ENCODE assay signal across 26 cellular contexts in the genomic region with DNA sequence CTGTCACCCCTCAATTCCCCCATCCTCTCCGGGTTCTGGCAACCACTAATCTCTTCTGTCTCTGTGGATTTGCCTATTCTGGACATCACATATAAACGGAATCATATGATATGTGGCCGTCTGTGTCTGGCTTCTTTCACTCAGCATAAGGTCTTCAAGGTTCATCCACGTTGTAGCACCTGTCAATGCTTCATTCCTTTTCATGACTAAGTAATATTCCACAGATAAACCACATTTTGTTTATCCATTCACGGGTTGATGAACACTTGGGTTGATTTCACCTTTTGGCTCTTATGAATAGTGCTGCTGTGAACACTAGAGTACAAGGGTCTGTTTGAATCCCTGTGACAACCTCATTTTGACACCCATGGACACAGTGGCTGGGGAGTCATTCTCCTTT. TPM values are rescaled to one million over a fixed set of nuclear protein-coding genes. Genes with fewer than 3 reads are reported as not detected.
DNase-seq lines count a peak whose midpoint lies in the region; ATAC-seq, FAIRE-seq and TF ChIP-seq lines count a peak whose summit lies in the region.
"Had no signal": no experiment of that assay in that cellular context is flagged by ENCODE, and none has a peak within 500 bp of the region (broad histone marks: within the 10 kb centered on the region; RNA-seq: fewer than 3 reads in every experiment).

No MANE protein-coding gene starts in this region.

- TF ChIP-seq RAD21 in H1 (IDR thresholded peaks at IDR 0.05 in 1 of 2, conservative IDR thresholded peaks at IDR 0.05 in 1 of 2; ENCODE audit: low read depth in 2 of 2, low read length in 2 of 2) = no peak

- H3K79me2 ChIP-seq in MM.1S (ENCODE audit: low read length) (no peaks in the 10 kb centered on the region), H1 (ENCODE audit: control insufficient read depth in 1 of 2, insufficient read depth in 2 of 2, low read length in 2 of 2) (no peaks in the 10 kb centered on the region), osteoblast (ENCODE audit: insufficient read depth, low read length) (no peaks in the 10 kb centered on the region)

- no peak for FAIRE-seq in H1 (lab: Jason Lieb, UNC)
- FAIRE-seq: A204.1, GM12878, GM12892, GM18507 had no signal

- H4K8ac ChIP-seq in H1 (ENCODE audit: extremely low read depth, insufficient read depth, low read length) = no peak overlapping the region

- no peaks in the 10 kb centered on the region for H3K27me3 ChIP-seq in MM.1S (replicated peaks; ENCODE audit: insufficient read depth, low read length)
- H3K27me3 ChIP-seq in H1 (replicated peaks in 1 of 4; ENCODE audit: control insufficient read depth in 3 of 4, extremely low read depth in 1 of 4, insufficient read depth in 3 of 4, low read length in 3 of 4) = peaks cover 0 to 3% (median 0%) of the 10 kb centered on the region in 4 experiments; a peak in 1 of 7 replicates
- no peaks in the 10 kb centered on the region for H3K27me3 ChIP-seq in heart left ventricle
- H3K27me3 ChIP-seq in osteoblast (ENCODE audit: insufficient read depth, low read length) = peaks cover 2% of the 10 kb centered on the region
- H3K27me3 ChIP-seq: BE2C, BLaER1 had no signal

- TF ChIP-seq CTCF in HEK293 (tag by site-specific recombination; IDR thresholded peaks at IDR 0.05) (no peak), MM.1S (IDR thresholded peaks at IDR 0.05; ENCODE audit: low read length) (no peak), H1 (IDR thresholded peaks at IDR 0.05; ENCODE audit: control extremely low read depth in 1 of 3, insufficient read depth in 1 of 3, low read depth in 1 of 3, low read length in 3 of 3) (no peak), heart left ventricle (IDR thresholded peaks at IDR 0.05) (no peak), osteoblast (IDR thresholded peaks at IDR 0.05; ENCODE audit: extremely low read depth, low read depth, low read length) (no peak)

- H3K14ac ChIP-seq in H1 (ENCODE audit: insufficient read length) = no peak overlapping the region

- no peak overlapping the region for H3K56ac ChIP-seq in H1 (replicated peaks; ENCODE audit: insufficient read length, low read depth, low read length)

- H3K23ac ChIP-seq in H1 (ENCODE audit: insufficient read length) = no peak overlapping the region

- no peaks in the 10 kb centered on the region for H3K9me2 ChIP-seq in MM.1S (replicated peaks; ENCODE audit: insufficient read depth, low read length)

- TF ChIP-seq EP300 in H1 (IDR thresholded peaks at IDR 0.05; ENCODE audit: borderline replicate concordance in 1 of 2, low read depth in 2 of 2, low read length in 2 of 2) = no peak

- no peak overlapping the region for H3K4ac ChIP-seq in H1 (replicated peaks; ENCODE audit: insufficient read length, low read depth, low read length)

- peak overlapping the region; percentile 17; the same call in 1 of the 2 replicates for H2BK12ac ChIP-seq in H1 (ENCODE audit: low read depth, low read length)

- no peak overlapping the region for H3K27ac ChIP-seq in HEK293 (ENCODE audit: extremely low read depth, low read depth, low read length)
- peak overlapping the region; percentile 21; the same call in 1 of the 2 replicates for H3K27ac ChIP-seq in MM.1S (ENCODE audit: low read length)
- H3K27ac ChIP-seq in H1 (ENCODE audit: low read depth, low read length) = no peak overlapping the region
- H3K27ac ChIP-seq in heart left ventricle = no peak overlapping the region
- no peak overlapping the region for H3K27ac ChIP-seq in osteoblast (ENCODE audit: low read depth, low read length)
- H3K27ac ChIP-seq: BLaER1 had no signal

- H2BK120ac ChIP-seq in H1 (replicated peaks; ENCODE audit: low read depth, low read length) = no peak overlapping the region

- H4K20me1 ChIP-seq in MM.1S (ENCODE audit: insufficient read depth, low read length) (no peaks in the 10 kb centered on the region), H1 (replicated peaks in 1 of 2; ENCODE audit: control insufficient read depth in 1 of 2, insufficient read depth in 2 of 2, low read length in 2 of 2) (no peaks in the 10 kb centered on the region), osteoblast (ENCODE audit: insufficient read depth, low read length) (no peaks in the 10 kb centered on the region)
- H4K20me1 ChIP-seq: BLaER1 had no signal

- CTCF ChIA-PET in HEK293 (lab: Yijun Ruan, JAX) (interaction anchor here (0.8 to 1.0 kb wide), 2 partner anchors 9 to 84 kb away, joined by 3 to 4 read pairs; no protein-coding TSS in a partner anchor), H1 (lab: Charles Lee; ENCODE audit: partially characterized antibody) (interaction anchor here (1.2 to 2.7 kb wide), 4 partner anchors 9 to 247 kb away, joined by 3 to 14 read pairs (median 8); partner anchors contain the start of gene TESC)

- 0 out of 2 replicates have a peak overlapping the region, but pooled peaks have one; percentile 50 for H2BK15ac ChIP-seq in H1 (ENCODE audit: low read length)

- no peak overlapping the region for H2BK20ac ChIP-seq in H1 (ENCODE audit: low read length)

- no peak overlapping the region for H3K4me2 ChIP-seq in MM.1S (ENCODE audit: low read depth, low read length)
- no peak overlapping the region for H3K4me2 ChIP-seq in H1 (ENCODE audit: insufficient read depth in 1 of 2, low read depth in 2 of 2, low read length in 2 of 2)
- no peak overlapping the region for H3K4me2 ChIP-seq in osteoblast (ENCODE audit: insufficient read depth, low read length)
- H3K4me2 ChIP-seq: BLaER1 had no signal

- H2AK5ac ChIP-seq in H1 (ENCODE audit: low read depth, low read length) = no peak overlapping the region

- TF ChIP-seq POLR2A in H1 (IDR thresholded peaks at IDR 0.05; ENCODE audit: control extremely low read depth in 1 of 2, low read depth in 2 of 2, low read length in 2 of 2) (no peak), heart left ventricle (IDR thresholded peaks at IDR 0.05) (no peak)

- intact Hi-C loops in heart left ventricle (cut with DNase I) = loop anchor here in 3 of 10 donors (10.0 kb wide), 2 partner anchors 85 to 405 kb away; no protein-coding TSS in a partner anchor

- WGBS in H1 (ENCODE audit: extremely low coverage in 1 of 2, insufficient coverage in 1 of 2, insufficient read length in 1 of 2, insufficient replicate concordance in 2 of 2, low coverage in 1 of 2, low lambda C conversion rate in 2 of 2, missing lambda C conversion rate in 1 of 2), 2 experiments = 92% methylated on average over 5 of the region's 5 CpGs; no CpG with 5 or more reads in 1 of the 2 experiments
- WGBS in heart left ventricle, 4 donors = 81 to 83% (median 82%) methylated on average over 5 of the region's 5 CpGs

- no peak for ATAC-seq in heart left ventricle
- ATAC-seq: GM12878 had no signal

- H3K36me3 ChIP-seq in HEK293 (ENCODE audit: control insufficient read depth in 2 of 2, insufficient read depth in 1 of 2, low read length in 2 of 2) (no peaks in the 10 kb centered on the region), MM.1S (replicated peaks; ENCODE audit: insufficient read depth, low read length) (no peaks in the 10 kb centered on the region), H1 (ENCODE audit: control insufficient read depth in 2 of 4, insufficient read depth in 4 of 4, low read length in 3 of 4) (no peaks in the 10 kb centered on the region), heart left ventricle (no peaks in the 10 kb centered on the region), osteoblast (ENCODE audit: insufficient read depth, low read length) (no peaks in the 10 kb centered on the region)
- H3K36me3 ChIP-seq: BE2C, BLaER1 had no signal

- no peak overlapping the region for H4K91ac ChIP-seq in H1 (replicated peaks; ENCODE audit: insufficient read length, low read length)

- no peak overlapping the region for H3K18ac ChIP-seq in H1 (ENCODE audit: extremely low read depth, low read length)

- H3K23me2 ChIP-seq in H1 (ENCODE audit: low read depth, low read length) = no peaks in the 10 kb centered on the region

- no peak overlapping the region for H4K5ac ChIP-seq in H1 (ENCODE audit: insufficient read length, low read depth, low read length)

- no peak overlapping the region for H3K4me3 ChIP-seq in HEK293 (ENCODE audit: low read depth, low read length)
- H3K4me3 ChIP-seq in MM.1S (ENCODE audit: low read length) = no peak overlapping the region
- no peak overlapping the region for H3K4me3 ChIP-seq in H1 (ENCODE audit: extremely low read depth in 1 of 4, insufficient read depth in 2 of 4, low read depth in 3 of 4, low read length in 4 of 4)
- H3K4me3 ChIP-seq in heart left ventricle = no peak overlapping the region
- no peak overlapping the region for H3K4me3 ChIP-seq in osteoblast (ENCODE audit: insufficient read depth, low read length)
- H3K4me3 ChIP-seq: BLaER1, GM12878 had no signal

- POLR2A ChIA-PET in HEK293 (lab: Yijun Ruan, JAX) (no interaction called here), H1 (lab: Charles Lee; ENCODE audit: partially characterized antibody) (interaction anchor here (0.9 to 1.1 kb wide), 2 partner anchors 9 kb away, joined by 3 read pairs; no protein-coding TSS in a partner anchor)

- no peaks in the 10 kb centered on the region for H3K9me3 ChIP-seq in HEK293 (ENCODE audit: control insufficient read depth, insufficient read depth, low read depth, low read length)
- no peaks in the 10 kb centered on the region for H3K9me3 ChIP-seq in MM.1S (replicated peaks; ENCODE audit: insufficient read depth, low read length)
- H3K9me3 ChIP-seq in H1 (ENCODE audit: insufficient read depth in 2 of 2, low read depth in 1 of 2, low read length in 1 of 2) = no peaks in the 10 kb centered on the region
- H3K9me3 ChIP-seq in heart left ventricle = no peaks in the 10 kb centered on the region
- H3K9me3 ChIP-seq in osteoblast (ENCODE audit: low read depth, low read length) = no peaks in the 10 kb centered on the region
- H3K9me3 ChIP-seq: BE2C, BLaER1 had no signal

- no peaks in the 10 kb centered on the region; the same call in 1 of the 2 replicates for H3F3A ChIP-seq in MM.1S (ENCODE audit: insufficient read depth, low read length)

- no peak overlapping the region for H3K9ac ChIP-seq in MM.1S (ENCODE audit: low read length)
- H3K9ac ChIP-seq in H1 (replicated peaks in 1 of 4; ENCODE audit: extremely low read depth in 1 of 4, low read depth in 3 of 4, low read length in 3 of 4) = no peak overlapping the region
- H3K9ac ChIP-seq: BLaER1 had no signal

- H3K4me1 ChIP-seq in HEK293 (ENCODE audit: control insufficient read depth, insufficient read depth, low read length) (no peaks in the 10 kb centered on the region), MM.1S (ENCODE audit: low read length) (peaks cover 37% of the 10 kb centered on the region), H1 (replicated peaks in 1 of 4; ENCODE audit: control insufficient read depth in 3 of 4, insufficient read depth in 4 of 4, low read length in 3 of 4) (peaks cover 0 to 9% (median 7%) of the 10 kb centered on the region in 4 experiments; a peak in 6 of 7 replicates), heart left ventricle (peaks cover 0 to 6% (median 0%) of the 10 kb centered on the region in 12 donors), osteoblast (ENCODE audit: insufficient read depth, low read length) (no peaks in the 10 kb centered on the region)
- H3K4me1 ChIP-seq: BE2C had no signal

- H2AFZ ChIP-seq in MM.1S (ENCODE audit: low read length) (no peak overlapping the region), H1 (ENCODE audit: low read length) (no peak overlapping the region), osteoblast (ENCODE audit: low read length) (no peak overlapping the region)

- no peak for DNase-seq in MM.1S
- no peak for DNase-seq in H1 (ENCODE audit: low read depth in 1 of 2, low spot score in 2 of 2)
- no peak for DNase-seq in heart left ventricle
- DNase-seq in osteoblast (ENCODE audit: insufficient read length, low spot score, missing footprints) = no peak
- DNase-seq: 8988T; ACHN; BE2C; C1 segment of cervical spinal cord; CD4-positive, alpha-beta memory T cell; CD4-positive, CD25-positive, alpha-beta regulatory T cell; CD8-positive, alpha-beta memory T cell; COR-L47; DMS 273 treated with DMSO at 0.1 percent for 48 hours; DMS153; DMS53; DMS79; DND-41; EL; GDM1 had no signal

- no peak overlapping the region for H2BK5ac ChIP-seq in H1 (ENCODE audit: low read depth, low read length)

- H3K79me1 ChIP-seq in H1 (ENCODE audit: low read depth, low read length) = no peaks in the 10 kb centered on the region

RNA-seq across cellular contexts. Expression of gene TESC, which starts 10.7 kb away (rescaled TPM):
- 9.8 and 12.0 TPM in 2 replicates for total RNA-seq in H1 (2021; fragmentation: NEBNext Ultra II Directional; extraction: Animal tissue kit (Norgen Biotek cat#: 25700))
- polyA plus RNA-seq in H1 (2011; rRNA removed) (17.7 and 20.1 TPM in 2 replicates), heart left ventricle (10 to 100 TPM; 40.5 to 88.8 TPM)
- polyA plus RNA-seq in H1 (2011; cell fraction: cytosol; rRNA removed) = 18.1 TPM
- 16.5 TPM for polyA plus RNA-seq in H1 (2011; cell fraction: nucleus; rRNA removed)
- polyA plus RNA-seq in H1 (2012, experiment 1 of 2) = 8.0 to 18.0 TPM (median 13.8 TPM) in 4 replicates
- polyA plus RNA-seq in H1 (2012, experiment 2 of 2) = 11.0 TPM
- polyA plus RNA-seq in H1 (2013, experiment 1 of 2) = 7.5 TPM
- polyA plus RNA-seq in H1 (2013, experiment 2 of 2) = 8.1 TPM
- 5.4 and 5.5 TPM in 2 replicates for polyA minus RNA-seq in H1 (2011; rRNA and poly(A)+ RNA removed)
- 1.8 TPM for polyA minus RNA-seq in H1 (2011; cell fraction: cytosol; rRNA and poly(A)+ RNA removed)
- polyA minus RNA-seq in H1 (2011; cell fraction: nucleus; rRNA and poly(A)+ RNA removed) = 7.9 TPM
- total RNA-seq in heart left ventricle (10 to 100 TPM; 25.2 to 94.1 (median 72.2) TPM), osteoblast (not detected in 2 replicates)
- total RNA-seq: A673 had no signal

Comparison
In these comparisons a context has a peak if more than half of its experiments do, and no peak if none do; other contexts are left out.
1. RNA of gene TESC, which starts 10.7 kb away (total RNA-seq): 25.2 to 94.1 TPM in heart left ventricle and 9.8 to 12.0 TPM in H1; not detected in osteoblast; every median in the first group is over 10 times any median in the second.